ENCODE assay signal across 28 cellular contexts in the genomic region with DNA sequence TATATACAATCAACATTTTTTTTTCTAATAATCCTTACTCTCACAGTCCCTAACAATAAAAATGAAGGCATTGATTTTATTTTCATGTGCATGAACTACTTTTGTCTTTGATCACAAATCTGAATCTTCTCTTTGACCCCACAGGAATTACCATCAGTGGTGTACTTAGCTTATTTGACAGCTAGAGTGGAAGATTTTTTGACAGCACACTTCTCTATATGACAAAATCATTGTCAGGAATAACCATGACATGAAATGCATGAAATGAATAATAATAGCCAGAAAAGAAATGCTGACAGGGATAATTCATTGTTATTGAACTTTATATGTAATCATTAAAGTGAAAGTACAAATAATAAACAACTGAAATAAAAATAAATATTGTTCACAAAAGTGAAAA.
"Had no signal": no experiment of that assay in that cellular context is flagged by ENCODE, and none has a peak within 500 bp of the region (broad histone marks: within the 10 kb centered on the region; RNA-seq: fewer than 3 reads in every experiment).

No MANE protein-coding gene starts in this region.

- H2AFZ ChIP-seq: neural progenitor cell, parathyroid adenoma had no signal

- H3K4me3 ChIP-seq: neural progenitor cell, ovary, psoas muscle, skin epidermis, stomach, thoracic aorta, thyroid gland, tibial nerve, upper lobe of left lung, vagina had no signal

- H3K4me2 ChIP-seq: neural progenitor cell had no signal

- H3K9ac ChIP-seq: neural progenitor cell, parathyroid adenoma had no signal

- H3K27me3 ChIP-seq: neural progenitor cell, ovary, stomach, thyroid gland, tibial nerve, upper lobe of left lung, vagina had no signal

- FAIRE-seq: urothelium cell line had no signal

- ATAC-seq: naive thymus-derived CD8-positive, alpha-beta T cell; natural killer cell treated with Interleukin-12 subunit alpha and Interleukin-12 subunit beta and Interleukin-15 and Interleukin-18, amount 100 ng/mL, for 72 hours; psoas muscle; right cardiac atrium; sciatic nerve; stimulated activated effector memory CD8-positive, alpha-beta T cell treated with anti-CD3 and anti-CD28 coated beads, Interleukin-12 subunit alpha, Interleukin-12 subunit beta, amount 100 ng/mL, for 72 hours; stimulated activated naive B cell treated with anti-CD40 and anti-IgM and Interleukin-4, amounts not matched to agents 10 μg/mL and 1 μg/mL and 100 μg/mL, for 72 hours had no signal

- H3K4me1 ChIP-seq: neural progenitor cell, parathyroid adenoma, psoas muscle, stomach, thyroid gland, tibial nerve, upper lobe of left lung, vagina had no signal

- H3K79me2 ChIP-seq: parathyroid adenoma had no signal

- H3K9me3 ChIP-seq: ovary, psoas muscle, stomach, thoracic aorta, thyroid gland, tibial nerve, upper lobe of left lung, vagina had no signal

- H3K27ac ChIP-seq: neural progenitor cell, ovary, parathyroid adenoma, psoas muscle, skin epidermis, stomach, thoracic aorta, thyroid gland, tibial nerve, upper lobe of left lung, vagina had no signal

- DNase-seq: naive B cell; naive thymus-derived CD8-positive, alpha-beta T cell; nephron progenitor cell; occipital lobe; ovary; posterior cingulate gyrus; psoas muscle; right cardiac atrium; stimulated activated CD4-positive, alpha-beta T cell treated with anti-CD3 and anti-CD28 coated beads, Interleukin-15, amount 100 ng/mL, for 24 hours; stimulated activated CD4-positive, alpha-beta T cell treated with anti-CD3 and anti-CD28 coated beads, Interleukin-2, amount 100 ng/mL, for 24 hours; stimulated activated CD4-positive, alpha-beta T cell treated with anti-CD3 and anti-CD28 coated beads, Interleukin-2, amount 100 ng/mL, for 48 hours; stimulated activated CD4-positive, alpha-beta T cell treated with anti-CD3 and anti-CD28 coated beads, Interleukin-4, amount 100 ng/mL, for 24 hours; stimulated activated naive B cell treated with anti-CD40 and anti-IgM and Interleukin-4, amounts not matched to agents 10 μg/mL and 1 μg/mL and 100 μg/mL, for 72 hours; stimulated activated naive CD4-positive, alpha-beta T cell treated with Interleukin-2 at 50 U/mL for 16 hours; stomach; thyroid gland; trophoblast cell; upper lobe of left lung had no signal

- H3K36me3 ChIP-seq: neural progenitor cell, ovary, stomach, thoracic aorta, thyroid gland, tibial nerve, upper lobe of left lung, vagina had no signal
